ENCODE assay signal across 19 cellular contexts in the genomic region with DNA sequence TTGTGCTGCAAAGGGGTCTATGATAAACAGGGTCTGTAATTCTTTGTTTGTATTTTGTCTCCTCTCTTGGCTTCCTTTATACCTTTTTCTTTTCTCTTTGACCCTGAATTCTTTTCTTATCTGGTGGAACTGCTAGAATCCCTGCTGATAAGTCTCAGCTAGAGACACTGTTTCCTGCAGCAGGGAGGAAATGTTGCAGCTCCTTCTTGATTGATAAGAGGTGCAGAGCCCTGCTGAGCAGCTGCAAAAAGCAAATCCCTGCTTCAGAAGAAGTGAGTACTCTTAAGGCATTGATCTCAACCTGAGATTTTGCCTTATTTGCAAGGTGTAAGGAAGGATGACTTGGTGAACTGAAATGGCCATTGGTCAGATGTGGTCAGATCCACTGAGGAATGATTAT.
"Had no signal": no experiment of that assay in that cellular context is flagged by ENCODE, and none has a peak within 500 bp of the region (broad histone marks: within the 10 kb centered on the region; RNA-seq: fewer than 3 reads in every experiment).

No MANE protein-coding gene starts in this region.

- H3K4me3 Mint-ChIP-seq: activated CD4-positive, alpha-beta memory T cell treated with anti-CD3 and anti-CD28 coated beads for 36 hours; activated CD8-positive, alpha-beta memory T cell treated with anti-CD3 and anti-CD28 coated beads, Interleukin-2, amount 10 ng/mL, durations not matched to agents 7 days and 5 days; activated naive CD8-positive, alpha-beta T cell; central memory CD8-positive, alpha-beta T cell; naive thymus-derived CD4-positive, alpha-beta T cell; stimulated activated memory B cell treated with anti-CD40 and anti-IgM and Interleukin-4, amounts not matched to agents 10 μg/mL and 1 μg/mL and 100 μg/mL, for 72 hours had no signal

- H3K9me3 ChIP-seq: mucosa of descending colon, tibial artery, uterus had no signal

- H3K36me3 ChIP-seq: brain microvascular endothelial cell, tibial artery, uterus had no signal

- H3K4me1 Mint-ChIP-seq: activated CD8-positive, alpha-beta memory T cell treated with anti-CD3 and anti-CD28 coated beads, Interleukin-2, amount 10 ng/mL, durations not matched to agents 7 days and 5 days; central memory CD8-positive, alpha-beta T cell had no signal

- H3K27ac Mint-ChIP-seq: activated CD4-positive, alpha-beta memory T cell treated with anti-CD3 and anti-CD28 coated beads for 36 hours; activated CD8-positive, alpha-beta memory T cell treated with anti-CD3 and anti-CD28 coated beads, Interleukin-2, amount 10 ng/mL, durations not matched to agents 7 days and 5 days; activated naive CD8-positive, alpha-beta T cell; naive thymus-derived CD4-positive, alpha-beta T cell; stimulated activated memory B cell treated with anti-CD40 and anti-IgM and Interleukin-4, amounts not matched to agents 10 μg/mL and 1 μg/mL and 100 μg/mL, for 72 hours had no signal

- H3K27ac ChIP-seq: brain microvascular endothelial cell, epithelial cell of prostate, tibial artery, uterus had no signal

- H3K4me3 ChIP-seq: lung, mucosa of descending colon, tibial artery, uterus had no signal

- H3K4me1 ChIP-seq: tibial artery, uterus had no signal

- H3K9me3 Mint-ChIP-seq: stimulated activated memory B cell treated with anti-CD40 and anti-IgM and Interleukin-4, amounts not matched to agents 10 μg/mL and 1 μg/mL and 100 μg/mL, for 72 hours had no signal

- H3K36me3 Mint-ChIP-seq: activated CD4-positive, alpha-beta memory T cell treated with anti-CD3 and anti-CD28 coated beads for 36 hours; activated CD8-positive, alpha-beta memory T cell treated with anti-CD3 and anti-CD28 coated beads, Interleukin-2, amount 10 ng/mL, durations not matched to agents 7 days and 5 days; stimulated activated memory B cell treated with anti-CD40 and anti-IgM and Interleukin-4, amounts not matched to agents 10 μg/mL and 1 μg/mL and 100 μg/mL, for 72 hours had no signal

- H3K27me3 Mint-ChIP-seq: activated naive CD8-positive, alpha-beta T cell; central memory CD8-positive, alpha-beta T cell; naive thymus-derived CD4-positive, alpha-beta T cell; stimulated activated memory B cell treated with anti-CD40 and anti-IgM and Interleukin-4, amounts not matched to agents 10 μg/mL and 1 μg/mL and 100 μg/mL, for 72 hours had no signal

- DNase-seq: activated CD4-positive, alpha-beta memory T cell treated with anti-CD3 and anti-CD28 coated beads for 36 hours; activated CD8-positive, alpha-beta memory T cell treated with anti-CD3 and anti-CD28 coated beads, Interleukin-2, amount 10 ng/mL, durations not matched to agents 7 days and 5 days; activated effector memory CD4-positive, alpha-beta T cell treated with anti-CD3 and anti-CD28 coated beads, Interleukin-2, amount 50 U/mL, for 16 hours; activated T-cell treated with anti-CD3 and anti-CD28 coated beads, Interleukin-2, amount 50 U/mL, for 1 hour; brain microvascular endothelial cell; cortex of kidney; effector CD8-positive, alpha-beta T cell; foreskin melanocyte; islet precursor cell; mucosa of descending colon; naive thymus-derived CD4-positive, alpha-beta T cell; occipital lobe; tibial artery; uterus had no signal

- H3K27me3 ChIP-seq: brain microvascular endothelial cell, tibial artery, uterus had no signal
